1 cellular context compared by ENCODE assay signal in the genomic region with DNA sequence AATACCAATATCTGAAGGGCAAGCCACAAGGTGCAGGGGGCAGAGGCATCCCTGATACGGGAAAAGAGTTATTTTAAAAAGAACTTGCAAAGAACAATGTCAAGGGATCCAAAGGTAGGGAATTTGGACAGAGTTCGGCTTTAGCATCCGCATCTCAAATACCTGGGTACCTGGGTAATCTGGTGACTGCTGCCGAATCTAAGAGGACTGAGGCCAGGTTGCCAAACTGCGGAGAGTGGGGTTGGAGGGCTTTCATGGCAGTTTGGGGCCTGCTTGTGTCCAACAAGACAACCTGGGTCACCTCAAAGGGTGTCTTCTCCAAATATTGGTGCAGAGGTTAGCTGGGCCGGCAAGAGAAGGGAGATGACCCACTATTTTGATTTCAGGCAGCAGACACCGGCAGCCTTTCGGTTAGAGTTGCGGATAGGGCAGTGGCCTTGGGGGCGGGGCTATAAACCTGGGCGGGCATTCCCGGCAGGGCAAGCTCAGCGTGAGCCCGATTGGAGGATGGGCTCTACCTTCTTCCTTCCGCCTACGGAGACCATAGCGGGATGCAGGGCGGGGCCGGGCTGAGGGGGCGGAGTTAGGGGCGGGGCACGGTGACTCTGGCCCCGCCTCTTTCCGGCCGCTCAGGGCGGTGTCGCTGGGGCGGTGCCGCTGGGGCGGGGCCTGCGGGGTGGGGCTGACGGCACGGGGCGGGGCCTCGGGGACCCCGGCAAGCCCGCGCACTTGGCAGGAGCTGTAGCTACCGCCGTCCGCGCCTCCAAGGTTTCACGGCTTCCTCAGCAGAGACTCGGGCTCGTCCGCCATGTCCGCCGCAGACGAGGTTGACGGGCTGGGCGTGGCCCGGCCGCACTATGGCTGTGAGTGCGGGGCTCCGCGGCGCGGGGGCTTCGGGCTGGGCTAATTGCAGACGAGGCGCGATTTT.
TF ChIP-seq lines count a peak whose summit lies in the region.

TSS of gene IQGAP1 (plus strand) at position 709 of the 928 bp plus-strand sequence. CDS start at position 809, 100 bp downstream.

TF ChIP-seq in HepG2, 621 proteins besides CTCF, POLR2A, EP300 and RAD21 (continued from another document and continues in another):
- TF ChIP-seq ATF6 (CRISPR knock-in tag; conservative IDR thresholded peaks at IDR 0.05), result no peak
- no peak for TF ChIP-seq AKAP8 (CRISPR knock-in tag; IDR thresholded peaks at IDR 0.05)
- TF ChIP-seq FOSL2 (CRISPR knock-in tag; IDR thresholded peaks at IDR 0.05), result no peak
- no peak for TF ChIP-seq KDM1A (CRISPR knock-in tag; IDR thresholded peaks at IDR 0.05)
- TF ChIP-seq CHCHD3 (CRISPR knock-in tag; IDR thresholded peaks at IDR 0.05), result no peak
- no peak for TF ChIP-seq PCBP1 (IDR thresholded peaks at IDR 0.05; ENCODE audit: borderline replicate concordance, low read depth, low read length)
- no peak for TF ChIP-seq ATF7 (IDR thresholded peaks at IDR 0.05)
- TF ChIP-seq ATF7 (CRISPR knock-in tag; IDR thresholded peaks at IDR 0.05), result no peak
- no peak for TF ChIP-seq IKZF1 (IDR thresholded peaks at IDR 0.05)
- TF ChIP-seq ZNF136 (CRISPR knock-in tag; IDR thresholded peaks at IDR 0.05; ENCODE audit: low read depth), result no peak
- no peak for TF ChIP-seq CSRNP2 (CRISPR knock-in tag; conservative IDR thresholded peaks at IDR 0.05; ENCODE audit: low read depth)
- TF ChIP-seq ZUFSP (CRISPR knock-in tag; IDR thresholded peaks at IDR 0.05; ENCODE audit: borderline replicate concordance), result no peak
- TF ChIP-seq, protein P1, sequence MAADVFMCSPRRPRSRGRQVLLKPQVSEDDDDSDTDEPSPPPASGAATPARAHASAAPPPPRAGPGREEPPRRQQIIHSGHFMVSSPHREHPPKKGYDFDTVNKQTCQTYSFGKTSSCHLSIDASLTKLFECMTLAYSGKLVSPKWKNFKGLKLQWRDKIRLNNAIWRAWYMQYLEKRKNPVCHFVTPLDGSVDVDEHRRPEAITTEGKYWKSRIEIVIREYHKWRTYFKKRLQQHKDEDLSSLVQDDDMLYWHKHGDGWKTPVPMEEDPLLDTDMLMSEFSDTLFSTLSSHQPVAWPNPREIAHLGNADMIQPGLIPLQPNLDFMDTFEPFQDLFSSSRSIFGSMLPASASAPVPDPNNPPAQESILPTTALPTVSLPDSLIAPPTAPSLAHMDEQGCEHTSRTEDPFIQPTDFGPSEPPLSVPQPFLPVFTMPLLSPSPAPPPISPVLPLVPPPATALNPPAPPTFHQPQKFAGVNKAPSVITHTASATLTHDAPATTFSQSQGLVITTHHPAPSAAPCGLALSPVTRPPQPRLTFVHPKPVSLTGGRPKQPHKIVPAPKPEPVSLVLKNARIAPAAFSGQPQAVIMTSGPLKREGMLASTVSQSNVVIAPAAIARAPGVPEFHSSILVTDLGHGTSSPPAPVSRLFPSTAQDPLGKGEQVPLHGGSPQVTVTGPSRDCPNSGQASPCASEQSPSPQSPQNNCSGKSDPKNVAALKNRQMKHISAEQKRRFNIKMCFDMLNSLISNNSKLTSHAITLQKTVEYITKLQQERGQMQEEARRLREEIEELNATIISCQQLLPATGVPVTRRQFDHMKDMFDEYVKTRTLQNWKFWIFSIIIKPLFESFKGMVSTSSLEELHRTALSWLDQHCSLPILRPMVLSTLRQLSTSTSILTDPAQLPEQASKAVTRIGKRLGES (CRISPR knock-in tag; IDR thresholded peaks at IDR 0.05; ENCODE audit: borderline replicate concordance), result no peak
- TF ChIP-seq ZNF280D (CRISPR knock-in tag; IDR thresholded peaks at IDR 0.05), result no peak
- TF ChIP-seq ZNF564 (CRISPR knock-in tag; IDR thresholded peaks at IDR 0.05), result no peak
- no peak for TF ChIP-seq RARG (CRISPR knock-in tag; IDR thresholded peaks at IDR 0.05; ENCODE audit: low read depth)
- TF ChIP-seq ZNF672 (CRISPR knock-in tag; IDR thresholded peaks at IDR 0.05), result no peak
- TF ChIP-seq SNAPC5 (CRISPR knock-in tag; IDR thresholded peaks at IDR 0.05; ENCODE audit: borderline replicate concordance), result no peak
- no peak for TF ChIP-seq CCAR2 (optimal IDR thresholded peaks at IDR 0.05; ENCODE audit: low read depth, low read length)
- no peak for TF ChIP-seq ZFP82 (CRISPR knock-in tag; IDR thresholded peaks at IDR 0.05; ENCODE audit: borderline replicate concordance)
- TF ChIP-seq CHD4 (IDR thresholded peaks at IDR 0.05; ENCODE audit: borderline replicate concordance, low read length), result no peak
- TF ChIP-seq, protein P2, sequence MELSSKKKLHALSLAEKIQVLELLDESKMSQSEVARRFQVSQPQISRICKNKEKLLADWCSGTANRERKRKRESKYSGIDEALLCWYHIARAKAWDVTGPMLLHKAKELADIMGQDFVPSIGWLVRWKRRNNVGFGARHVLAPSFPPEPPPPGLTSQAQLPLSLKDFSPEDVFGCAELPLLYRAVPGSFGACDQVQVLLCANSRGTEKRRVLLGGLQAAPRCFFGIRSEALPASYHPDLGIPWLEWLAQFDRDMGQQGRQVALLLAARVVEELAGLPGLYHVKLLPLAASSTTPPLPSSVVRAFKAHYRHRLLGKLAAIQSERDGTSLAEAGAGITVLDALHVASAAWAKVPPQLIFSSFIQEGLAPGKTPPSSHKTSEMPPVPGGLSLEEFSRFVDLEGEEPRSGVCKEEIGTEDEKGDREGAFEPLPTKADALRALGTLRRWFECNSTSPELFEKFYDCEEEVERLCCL (CRISPR knock-in tag; IDR thresholded peaks at IDR 0.05; ENCODE audit: borderline replicate concordance), result peak; percentile 63; the same call in 1 of the 2 replicates
- TF ChIP-seq ETV6 (CRISPR knock-in tag; conservative IDR thresholded peaks at IDR 0.05), result no peak
- TF ChIP-seq ARHGAP35 (CRISPR knock-in tag; IDR thresholded peaks at IDR 0.05; ENCODE audit: borderline replicate concordance), result no peak
- TF ChIP-seq FOXM1 (CRISPR knock-in tag; IDR thresholded peaks at IDR 0.05), result no peak
- no peak for TF ChIP-seq RORA (CRISPR knock-in tag; IDR thresholded peaks at IDR 0.05)
- TF ChIP-seq GTF2F1 (IDR thresholded peaks at IDR 0.05; ENCODE audit: low read length), result no peak
- TF ChIP-seq CCDC6 (CRISPR knock-in tag; IDR thresholded peaks at IDR 0.05), result no peak
- TF ChIP-seq, protein P3, sequence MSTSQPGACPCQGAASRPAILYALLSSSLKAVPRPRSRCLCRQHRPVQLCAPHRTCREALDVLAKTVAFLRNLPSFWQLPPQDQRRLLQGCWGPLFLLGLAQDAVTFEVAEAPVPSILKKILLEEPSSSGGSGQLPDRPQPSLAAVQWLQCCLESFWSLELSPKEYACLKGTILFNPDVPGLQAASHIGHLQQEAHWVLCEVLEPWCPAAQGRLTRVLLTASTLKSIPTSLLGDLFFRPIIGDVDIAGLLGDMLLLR (CRISPR knock-in tag; IDR thresholded peaks at IDR 0.05), result no peak
- TF ChIP-seq ZC3H4 (CRISPR knock-in tag; IDR thresholded peaks at IDR 0.05; ENCODE audit: borderline replicate concordance), result no peak
- TF ChIP-seq SAP130 (CRISPR knock-in tag; IDR thresholded peaks at IDR 0.05; ENCODE audit: low read depth), result peak; percentile 52
- TF ChIP-seq ZNF33A (CRISPR knock-in tag; IDR thresholded peaks at IDR 0.05; ENCODE audit: borderline replicate concordance), result no peak
- TF ChIP-seq ZMYM4 (CRISPR knock-in tag; IDR thresholded peaks at IDR 0.05), result peak; percentile 22
- TF ChIP-seq RBM39 (IDR thresholded peaks at IDR 0.05; ENCODE audit: low read depth, low read length, poor library complexity, severe bottlenecking), result no peak
- TF ChIP-seq, protein P4, sequence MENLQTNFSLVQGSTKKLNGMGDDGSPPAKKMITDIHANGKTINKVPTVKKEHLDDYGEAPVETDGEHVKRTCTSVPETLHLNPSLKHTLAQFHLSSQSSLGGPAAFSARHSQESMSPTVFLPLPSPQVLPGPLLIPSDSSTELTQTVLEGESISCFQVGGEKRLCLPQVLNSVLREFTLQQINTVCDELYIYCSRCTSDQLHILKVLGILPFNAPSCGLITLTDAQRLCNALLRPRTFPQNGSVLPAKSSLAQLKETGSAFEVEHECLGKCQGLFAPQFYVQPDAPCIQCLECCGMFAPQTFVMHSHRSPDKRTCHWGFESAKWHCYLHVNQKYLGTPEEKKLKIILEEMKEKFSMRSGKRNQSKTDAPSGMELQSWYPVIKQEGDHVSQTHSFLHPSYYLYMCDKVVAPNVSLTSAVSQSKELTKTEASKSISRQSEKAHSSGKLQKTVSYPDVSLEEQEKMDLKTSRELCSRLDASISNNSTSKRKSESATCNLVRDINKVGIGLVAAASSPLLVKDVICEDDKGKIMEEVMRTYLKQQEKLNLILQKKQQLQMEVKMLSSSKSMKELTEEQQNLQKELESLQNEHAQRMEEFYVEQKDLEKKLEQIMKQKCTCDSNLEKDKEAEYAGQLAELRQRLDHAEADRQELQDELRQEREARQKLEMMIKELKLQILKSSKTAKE (CRISPR knock-in tag; IDR thresholded peaks at IDR 0.05; ENCODE audit: borderline replicate concordance), result no peak
- no peak for TF ChIP-seq ZNF879 (CRISPR knock-in tag; IDR thresholded peaks at IDR 0.05)
- no peak for TF ChIP-seq ERF (CRISPR knock-in tag; IDR thresholded peaks at IDR 0.05)
- no peak for TF ChIP-seq TFAP4 (IDR thresholded peaks at IDR 0.05; ENCODE audit: borderline replicate concordance, low read depth)
- no peak for TF ChIP-seq ZNF567 (CRISPR knock-in tag; IDR thresholded peaks at IDR 0.05; ENCODE audit: borderline replicate concordance)
- TF ChIP-seq BHLHE40 (IDR thresholded peaks at IDR 0.05; ENCODE audit: low read length), result no peak
- TF ChIP-seq ZNF720 (CRISPR knock-in tag; IDR thresholded peaks at IDR 0.05), result no peak
- TF ChIP-seq GATAD2A (CRISPR knock-in tag; IDR thresholded peaks at IDR 0.05), result no peak; the same call in 1 of the 2 replicates
